ENCODE assay signal across 9 cellular contexts in the genomic region with DNA sequence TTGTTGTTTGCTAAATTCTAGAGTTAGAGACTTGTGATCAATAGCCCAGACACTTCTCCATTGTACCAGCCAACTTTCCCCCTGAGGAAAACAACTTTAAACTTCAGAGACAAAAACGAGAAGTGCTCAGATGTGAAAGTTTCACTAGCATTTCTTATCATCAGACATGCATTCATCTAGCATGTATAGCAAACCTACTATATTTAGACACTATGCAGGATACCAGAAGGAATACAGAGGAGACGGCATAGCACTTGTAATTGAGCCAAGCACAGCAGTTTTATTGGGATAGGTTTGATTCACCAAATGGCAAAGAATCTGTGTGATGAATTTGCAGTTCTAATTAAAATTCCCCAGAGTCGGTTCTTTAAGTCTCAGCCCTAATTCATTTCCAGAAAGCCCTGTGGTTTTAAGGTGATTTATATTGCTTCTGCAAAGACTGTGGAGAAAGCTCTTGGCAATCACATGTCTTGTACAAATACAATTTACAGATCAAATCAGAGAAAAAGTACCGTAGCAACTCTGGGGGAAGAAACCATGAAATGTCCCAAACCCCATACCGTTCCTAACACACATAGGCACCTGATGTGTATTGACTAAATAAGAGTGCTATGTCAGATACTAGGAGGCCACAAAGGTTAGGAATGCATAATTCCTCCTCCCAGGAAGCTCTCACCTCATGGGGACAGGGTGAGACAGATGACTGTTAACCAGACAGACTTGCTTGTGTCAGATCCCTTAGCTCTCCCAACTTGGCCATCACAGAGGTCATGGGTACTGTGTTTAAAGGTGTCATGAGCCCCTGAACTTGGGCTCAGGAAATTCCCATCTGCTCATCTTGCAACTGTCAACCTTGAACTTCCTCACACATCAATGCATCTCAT.
A peak's percentile ranks its signal among the peaks of the same experiment; 100 is the strongest.
DNase-seq lines count a peak whose midpoint lies in the region; ATAC-seq, FAIRE-seq and TF ChIP-seq lines count a peak whose summit lies in the region.
"Had no signal": no experiment of that assay in that cellular context is flagged by ENCODE, and none has a peak within 500 bp of the region (broad histone marks: within the 10 kb centered on the region; RNA-seq: fewer than 3 reads in every experiment).

No MANE protein-coding gene starts in this region.

- peaks cover 15 to 45% (median 29%) of the 10 kb centered on the region in 4 donors for H3K4me1 Mint-ChIP-seq in CD4-positive, CD25-positive, alpha-beta regulatory T cell
- peaks cover 54% of the 10 kb centered on the region for H3K4me1 Mint-ChIP-seq in activated T-cell treated with anti-CD3 and anti-CD28 coated beads, Interleukin-2, amount 50 U/mL, for 72 hours (ENCODE audit: low read depth)

- H3K27me3 ChIP-seq in CD4-positive, CD25-positive, alpha-beta regulatory T cell (ENCODE audit: control insufficient read depth, insufficient read depth, low read length) = peaks cover 2% of the 10 kb centered on the region
- H3K27me3 ChIP-seq in vagina (no peaks in the 10 kb centered on the region), upper lobe of right lung (no peaks in the 10 kb centered on the region)
- H3K27me3 ChIP-seq: cardiac muscle cell had no signal

- DNase-seq in CD4-positive, CD25-positive, alpha-beta regulatory T cell = no peak
- DNase-seq in GM19239 (ENCODE audit: insufficient read length, low spot score) = no peak
- DNase-seq in activated T-cell treated with anti-CD3 and anti-CD28 coated beads, Interleukin-2, amount 50 U/mL, for 72 hours = peak; percentile 16 to 21
- DNase-seq in Right ventricle myocardium superior = no peak
- no peak for DNase-seq in vagina (ENCODE audit: extremely low spot score in 2 of 2)
- DNase-seq in upper lobe of right lung = no peak
- no peak for DNase-seq in ecto neural progenitor cell (ENCODE audit: low spot score)

- TF ChIP-seq CTCF in vagina (IDR thresholded peaks at IDR 0.05) (no peak), upper lobe of right lung (IDR thresholded peaks at IDR 0.05) (no peak)

- H3K9me3 ChIP-seq in CD4-positive, CD25-positive, alpha-beta regulatory T cell (ENCODE audit: control insufficient read depth in 2 of 2, low read length in 2 of 2) = no peaks in the 10 kb centered on the region
- H3K9me3 ChIP-seq in vagina (no peaks in the 10 kb centered on the region), upper lobe of right lung (no peaks in the 10 kb centered on the region)

- intact Hi-C loops in Right ventricle myocardium superior (cut with DNase I) = no loop called here
- intact Hi-C loops in vagina (cut with DNase I) = no loop called here
- intact Hi-C loops in upper lobe of right lung (cut with DNase I) = no loop called here

- no peak overlapping the region for H3K27ac ChIP-seq in CD4-positive, CD25-positive, alpha-beta regulatory T cell (ENCODE audit: insufficient read depth, low read length, poor library complexity, severe bottlenecking)
- no peak overlapping the region for H3K27ac ChIP-seq in vagina
- no peak overlapping the region for H3K27ac ChIP-seq in upper lobe of right lung
- H3K27ac ChIP-seq: cardiac muscle cell had no signal

- H3K4me1 ChIP-seq in CD4-positive, CD25-positive, alpha-beta regulatory T cell (ENCODE audit: control insufficient read depth, insufficient read depth, low read length, poor library complexity, severe bottlenecking) = peaks cover 13% of the 10 kb centered on the region
- no peaks in the 10 kb centered on the region for H3K4me1 ChIP-seq in vagina
- H3K4me1 ChIP-seq in upper lobe of right lung = no peaks in the 10 kb centered on the region

- no peak for ATAC-seq in CD4-positive, CD25-positive, alpha-beta regulatory T cell (ENCODE audit: low read depth in 2 of 2)
- peak; percentile 76 for ATAC-seq in HG03064 (IDR thresholded peaks at IDR 0.05; ENCODE audit: low read depth, unreplicated experiment)
- peak; percentile 79 to 80 for ATAC-seq in activated T-cell treated with anti-CD3 and anti-CD28 coated beads, Interleukin-2, amount 50 U/mL, for 72 hours (replicated peaks in 1 of 2)
- no peak for ATAC-seq in Right ventricle myocardium superior (ENCODE audit: poor library complexity)
- ATAC-seq in upper lobe of right lung = no peak

- no peaks in the 10 kb centered on the region for H3K36me3 Mint-ChIP-seq in CD4-positive, CD25-positive, alpha-beta regulatory T cell
- H3K36me3 Mint-ChIP-seq in activated T-cell treated with anti-CD3 and anti-CD28 coated beads, Interleukin-2, amount 50 U/mL, for 72 hours (ENCODE audit: insufficient read depth in 2 of 2) = no peaks in the 10 kb centered on the region

- FAIRE-seq in GM19239 (lab: Jason Lieb, UNC) = peak; percentile 91

- no peak for TF ChIP-seq POLR2A in vagina (IDR thresholded peaks at IDR 0.05)

- H3K27me3 Mint-ChIP-seq in CD4-positive, CD25-positive, alpha-beta regulatory T cell = peaks cover 30% of the 10 kb centered on the region
- H3K27me3 Mint-ChIP-seq in activated T-cell treated with anti-CD3 and anti-CD28 coated beads, Interleukin-2, amount 50 U/mL, for 72 hours (ENCODE audit: low read depth) = peaks cover 7% of the 10 kb centered on the region

- no peak overlapping the region for H3K4me3 Mint-ChIP-seq in CD4-positive, CD25-positive, alpha-beta regulatory T cell
- peak overlapping the region; percentile 64 to 65 for H3K4me3 Mint-ChIP-seq in activated T-cell treated with anti-CD3 and anti-CD28 coated beads, Interleukin-2, amount 50 U/mL, for 72 hours

- H3K27ac Mint-ChIP-seq in CD4-positive, CD25-positive, alpha-beta regulatory T cell = peak overlapping the region in 2 of 3 donors; percentile 20 to 49
- H3K27ac Mint-ChIP-seq in activated T-cell treated with anti-CD3 and anti-CD28 coated beads, Interleukin-2, amount 50 U/mL, for 72 hours = peak overlapping the region; percentile 20

- H3K4me3 ChIP-seq in CD4-positive, CD25-positive, alpha-beta regulatory T cell (ENCODE audit: low read depth, low read length) = no peak overlapping the region
- H3K4me3 ChIP-seq in vagina (no peak overlapping the region), upper lobe of right lung (no peak overlapping the region)
- H3K4me3 ChIP-seq: cardiac muscle cell had no signal

- peaks cover 0 to 2% (median 0%) of the 10 kb centered on the region in 7 donors for H3K9me3 Mint-ChIP-seq in CD4-positive, CD25-positive, alpha-beta regulatory T cell
- H3K9me3 Mint-ChIP-seq in activated T-cell treated with anti-CD3 and anti-CD28 coated beads, Interleukin-2, amount 50 U/mL, for 72 hours = no peaks in the 10 kb centered on the region

- no peaks in the 10 kb centered on the region for H3K36me3 ChIP-seq in CD4-positive, CD25-positive, alpha-beta regulatory T cell (ENCODE audit: control insufficient read depth, insufficient read depth, low read length)
- no peaks in the 10 kb centered on the region for H3K36me3 ChIP-seq in vagina
- H3K36me3 ChIP-seq in upper lobe of right lung = no peaks in the 10 kb centered on the region
- H3K36me3 ChIP-seq: cardiac muscle cell had no signal

Comparison
In these comparisons a context has a peak if more than half of its experiments do, and no peak if none do; other contexts are left out.
1. ATAC-seq: peak in HG03064 (single experiment) and activated T-cell treated with anti-CD3 and anti-CD28 coated beads, Interleukin-2, amount 50 U/mL, for 72 hours (2 of 2); none in CD4-positive, CD25-positive, alpha-beta regulatory T cell (0 of 2), Right ventricle myocardium superior (single experiment) and upper lobe of right lung (single experiment).
2. DNase-seq: peak in activated T-cell treated with anti-CD3 and anti-CD28 coated beads, Interleukin-2, amount 50 U/mL, for 72 hours (2 of 2); none in CD4-positive, CD25-positive, alpha-beta regulatory T cell (0 of 3), GM19239 (single experiment), Right ventricle myocardium superior (single experiment), vagina (0 of 2), upper lobe of right lung (single experiment) and ecto neural progenitor cell (single experiment).
3. H3K4me3 Mint-ChIP-seq: peak in activated T-cell treated with anti-CD3 and anti-CD28 coated beads, Interleukin-2, amount 50 U/mL, for 72 hours (2 of 2); none in CD4-positive, CD25-positive, alpha-beta regulatory T cell (0 of 4).